Comparison of ENCODE assay signal across 8 cellular contexts in genomic region chr1:234605983-234606730, GRCh38. TPM values are rescaled to one million over a fixed set of nuclear protein-coding genes. Genes with fewer than 3 reads are reported as not detected.
DNase-seq lines count a peak whose midpoint lies in the region; TF ChIP-seq lines count a peak whose summit lies in the region.

No MANE protein-coding gene starts in this region.

- peaks cover 72% of the 10 kb centered on the region for H3K79me2 ChIP-seq in OCI-LY3 (ENCODE audit: low read length)

- in situ Hi-C loops in ACHN (cut with HindIII; ENCODE audit: low pct_ligation_motif_present, low pct_unique_long_range_greater_than_20kb, low sequenced_read_pairs), result no loop called here

- peak overlapping the region; percentile 80 for H3K4me2 ChIP-seq in OCI-LY3 (ENCODE audit: low read length)

- H3K27ac ChIP-seq in OCI-LY3 (ENCODE audit: low read length), result 0 out of 2 replicates have a peak overlapping the region, but pooled peaks have one; percentile 0
- H3K27ac ChIP-seq in skeletal muscle tissue (ENCODE audit: low read depth, low read length), result peak overlapping the region; percentile 99

- H2AFZ ChIP-seq in OCI-LY3 (ENCODE audit: low read depth, low read length), result no peak overlapping the region

- DNase-seq in ACHN (peak; percentile 42), H7 (no peak), adipocyte (ENCODE audit: low read depth) (peak; percentile 62), mesenteric fat pad (ENCODE audit: low spot score) (no peak)
- no peak for DNase-seq in activated CD4-positive, CD25-positive, alpha-beta regulatory T cell (lab: John Stamatoyannopoulos, UW)

- peaks cover 13% of the 10 kb centered on the region for H3K36me3 ChIP-seq in H7 (replicated peaks; ENCODE audit: control insufficient read depth, insufficient read depth, low read length)
- peaks cover 53% of the 10 kb centered on the region for H3K36me3 ChIP-seq in OCI-LY3 (replicated peaks; ENCODE audit: low read depth, low read length)
- peaks cover 57% of the 10 kb centered on the region for H3K36me3 ChIP-seq in adipocyte (ENCODE audit: control insufficient read depth, insufficient read depth, low read length, severe bottlenecking)
- H3K36me3 ChIP-seq in skeletal muscle tissue (ENCODE audit: control insufficient read depth in 3 of 3, insufficient read depth in 3 of 3, low read length in 3 of 3), result peaks cover 19 to 27% (median 22%) of the 10 kb centered on the region in 3 donors

- H3K9me3 ChIP-seq in OCI-LY3 (ENCODE audit: insufficient read depth, low read length) (no peaks in the 10 kb centered on the region), adipocyte (ENCODE audit: control insufficient read depth, low read length) (no peaks in the 10 kb centered on the region), skeletal muscle tissue (ENCODE audit: control insufficient read depth in 3 of 3, low read length in 3 of 3) (no peaks in the 10 kb centered on the region)

- TF ChIP-seq CTCF in OCI-LY3 (IDR thresholded peaks at IDR 0.05; ENCODE audit: low read depth, low read length), result peak; percentile 13; the same call in 1 of the 2 replicates

- peaks cover 54% of the 10 kb centered on the region for H4K20me1 ChIP-seq in OCI-LY3 (ENCODE audit: insufficient read depth, low read length)

- H3K4me3 ChIP-seq in H7 (ENCODE audit: insufficient read depth, low read depth, low read length), result peak overlapping the region; percentile 87; the same call in 1 of the 2 replicates
- peak overlapping the region; percentile 75 for H3K4me3 ChIP-seq in OCI-LY3 (ENCODE audit: low read length)
- peak overlapping the region; percentile 90 for H3K4me3 ChIP-seq in adipocyte (ENCODE audit: low read length)
- H3K4me3 ChIP-seq in iPS-11a (ENCODE audit: low read depth, low read length), result peak overlapping the region; percentile 76
- H3K4me3 ChIP-seq in skeletal muscle tissue (ENCODE audit: low read length in 3 of 3), result peak overlapping the region; percentile 81 to 98 (median 97)

- H3K4me1 ChIP-seq in OCI-LY3 (ENCODE audit: low read length) (peaks cover 64% of the 10 kb centered on the region), adipocyte (ENCODE audit: control insufficient read depth, insufficient read depth, low read length) (peaks cover 37% of the 10 kb centered on the region), skeletal muscle tissue (ENCODE audit: control insufficient read depth in 3 of 3, insufficient read depth in 3 of 3, low read length in 3 of 3) (peaks cover 23 to 38% (median 31%) of the 10 kb centered on the region in 3 donors)

- no peaks in the 10 kb centered on the region for H3K27me3 ChIP-seq in H7 (ENCODE audit: control insufficient read depth, insufficient read depth, low read length)
- no peaks in the 10 kb centered on the region for H3K27me3 ChIP-seq in OCI-LY3 (ENCODE audit: low read depth, low read length)
- H3K27me3 ChIP-seq in adipocyte (replicated peaks; ENCODE audit: control insufficient read depth, insufficient read depth, low read length), result no peaks in the 10 kb centered on the region
- no peaks in the 10 kb centered on the region for H3K27me3 ChIP-seq in skeletal muscle tissue (ENCODE audit: control insufficient read depth in 3 of 3, insufficient read depth in 3 of 3, low read length in 3 of 3)

- H3K9ac ChIP-seq in OCI-LY3 (ENCODE audit: low read length) (peak overlapping the region; percentile 72), adipocyte (ENCODE audit: low read length) (peak overlapping the region; percentile 96), skeletal muscle tissue (ENCODE audit: low read depth in 1 of 3, low read length in 3 of 3) (peak overlapping the region; percentile 93 to 99 (median 99))

RNA-seq across cellular contexts. Expression of gene IRF2BP2, which starts 3.8 kb away (rescaled TPM):
- total RNA-seq in H7 (2014; rRNA removed; shearing (Covaris generic)), result 67.0 and 90.9 TPM in 2 replicates
- 83.0 TPM for total RNA-seq in skeletal muscle tissue
- 108 TPM for total RNA-seq in mesenteric fat pad

Comparison
In these comparisons a context has a peak if more than half of its experiments do, and no peak if none do; other contexts are left out.
1. DNase-seq: peak in ACHN (single experiment) and adipocyte (single experiment); none in H7 (single experiment), activated CD4-positive, CD25-positive, alpha-beta regulatory T cell (0 of 4) and mesenteric fat pad (single experiment).
2. Peak in every context shown above with its lines, with median percentiles within 50 percentile points of each other: H3K4me3 ChIP-seq and H3K9ac ChIP-seq.